Comparison of ENCODE assay signal across 20 cellular contexts in genomic region chr6:121879149-121879548, GRCh38.
DNase-seq lines count a peak whose midpoint lies in the region; ATAC-seq and TF ChIP-seq lines count a peak whose summit lies in the region.
"Had no signal": no experiment of that assay in that cellular context is flagged by ENCODE, and none has a peak within 500 bp of the region (broad histone marks: within the 10 kb centered on the region; RNA-seq: fewer than 3 reads in every experiment).

No MANE protein-coding gene starts in this region.

- no peaks in the 10 kb centered on the region for H3K36me3 ChIP-seq in adipocyte (ENCODE audit: control insufficient read depth, insufficient read depth, low read length, severe bottlenecking)
- no peaks in the 10 kb centered on the region for H3K36me3 ChIP-seq in gastrocnemius medialis
- H3K36me3 ChIP-seq: sigmoid colon, tibial nerve had no signal

- intact Hi-C loops in gastrocnemius medialis (cut with DNase I; ENCODE audit: low total_unique reads): no loop called here

- H3K27me3 ChIP-seq in adipocyte (replicated peaks; ENCODE audit: control insufficient read depth, insufficient read depth, low read length) (no peaks in the 10 kb centered on the region), gastrocnemius medialis (no peaks in the 10 kb centered on the region)
- H3K27me3 ChIP-seq: dorsolateral prefrontal cortex, sigmoid colon, tibial nerve had no signal

- no peak for ATAC-seq in gastrocnemius medialis
- ATAC-seq: natural killer cell treated with Interleukin-12 subunit alpha and Interleukin-12 subunit beta and Interleukin-15 and Interleukin-18, amount 100 ng/mL, for 72 hours had no signal

- H3K4me1 ChIP-seq in adipocyte (ENCODE audit: control insufficient read depth, insufficient read depth, low read length): peaks cover 42% of the 10 kb centered on the region
- H3K4me1 ChIP-seq in gastrocnemius medialis: no peaks in the 10 kb centered on the region
- H3K4me1 ChIP-seq: sigmoid colon had no signal

- no peak overlapping the region for H3K9ac ChIP-seq in adipocyte (ENCODE audit: low read length)

- TF ChIP-seq POLR2A in gastrocnemius medialis (IDR thresholded peaks at IDR 0.05): no peak

- in situ Hi-C loops in gastrocnemius medialis (cut with MboI; ENCODE audit: low sequenced_read_pairs in 4 of 4): no loop called here

- H3K27ac ChIP-seq in gastrocnemius medialis: no peak overlapping the region
- H3K27ac ChIP-seq: dorsolateral prefrontal cortex, epithelial cell of prostate, sigmoid colon, tibial nerve had no signal

- TF ChIP-seq CTCF in fibroblast of mammary gland (conservative IDR thresholded peaks at IDR 0.05; ENCODE audit: control insufficient read depth, insufficient read depth, low read depth, low read length) (no peak), gastrocnemius medialis (IDR thresholded peaks at IDR 0.05 in 4 of 5, conservative IDR thresholded peaks at IDR 0.05 in 1 of 5) (no peak)

- H3K9me3 ChIP-seq in adipocyte (ENCODE audit: control insufficient read depth, low read length) (peaks cover 11% of the 10 kb centered on the region), gastrocnemius medialis (no peaks in the 10 kb centered on the region)
- H3K9me3 ChIP-seq: sigmoid colon, tibial nerve had no signal

- no peak overlapping the region for H3K4me3 ChIP-seq in adipocyte (ENCODE audit: low read length)
- no peak overlapping the region for H3K4me3 ChIP-seq in fibroblast of mammary gland (ENCODE audit: control insufficient read depth, low read depth, low read length)
- no peak overlapping the region for H3K4me3 ChIP-seq in gastrocnemius medialis
- H3K4me3 ChIP-seq: dorsolateral prefrontal cortex, sigmoid colon, tibial nerve had no signal

- peak; percentile 32 for DNase-seq in ELR (ENCODE audit: low read depth)
- peak; percentile 90 for DNase-seq in adipocyte (ENCODE audit: low read depth)
- DNase-seq in fibroblast of mammary gland (ENCODE audit: low read depth): peak; percentile 94
- DNase-seq in smooth muscle cell of the brain vasculature (ENCODE audit: low read depth, low spot score): peak; percentile 70
- no peak for DNase-seq in NCI-H1417 treated with DMSO at 0.1 percent for 48 hours (lab: John Stamatoyannopoulos, UW)
- DNase-seq in gastrocnemius medialis: no peak
- DNase-seq in Kasumi-1 (lab: John Stamatoyannopoulos, UW): no peak
- DNase-seq: activated CD4-positive, CD25-positive, alpha-beta regulatory T cell treated with anti-CD3 and anti-CD28 coated beads, Interleukin-2, amount 50 U/mL, for 72 hours; activated naive CD8-positive, alpha-beta T cell treated with anti-CD3 and anti-CD28 coated beads for 36 hours; C1 segment of cervical spinal cord; dorsolateral prefrontal cortex; GDM1; NCI-H2171 treated with DMSO at 0.1 percent for 48 hours; sigmoid colon; stimulated activated CD4-positive, alpha-beta T cell treated with anti-CD3 and anti-CD28 coated beads, Interleukin-1b, Interleukin-23, amount 100 ng/mL, for 48 hours; stimulated activated naive CD4-positive, alpha-beta T cell treated with Interleukin-2 at 50 U/mL for 16 hours; SW 1271 had no signal

Comparison
In these comparisons a context has a peak if more than half of its experiments do, and no peak if none do; other contexts are left out.
1. DNase-seq: peak in ELR (single experiment), adipocyte (single experiment), fibroblast of mammary gland (single experiment) and smooth muscle cell of the brain vasculature (single experiment); none in NCI-H1417 treated with DMSO at 0.1 percent for 48 hours (single experiment), gastrocnemius medialis (0 of 2) and Kasumi-1 (0 of 2).